ENCODE assay signal across 1 cellular context in genomic region chr7:44163591-44163990, GRCh38.
TF ChIP-seq lines count a peak whose summit lies in the region.

No MANE protein-coding gene starts in this region.

TF ChIP-seq in HCT116, 20 proteins besides CTCF, POLR2A, EP300 and RAD21 (continued from another document):
- TF ChIP-seq ZNF274 (IDR thresholded peaks at IDR 0.05; ENCODE audit: low read depth, low read length) (no peak), EGR1 (IDR thresholded peaks at IDR 0.05; ENCODE audit: low read depth) (no peak), REST (IDR thresholded peaks at IDR 0.05; ENCODE audit: low read depth) (no peak), SP1 (IDR thresholded peaks at IDR 0.05; ENCODE audit: low read depth) (no peak)
